Comparison of ENCODE assay signal across 9 cellular contexts in the genomic region with DNA sequence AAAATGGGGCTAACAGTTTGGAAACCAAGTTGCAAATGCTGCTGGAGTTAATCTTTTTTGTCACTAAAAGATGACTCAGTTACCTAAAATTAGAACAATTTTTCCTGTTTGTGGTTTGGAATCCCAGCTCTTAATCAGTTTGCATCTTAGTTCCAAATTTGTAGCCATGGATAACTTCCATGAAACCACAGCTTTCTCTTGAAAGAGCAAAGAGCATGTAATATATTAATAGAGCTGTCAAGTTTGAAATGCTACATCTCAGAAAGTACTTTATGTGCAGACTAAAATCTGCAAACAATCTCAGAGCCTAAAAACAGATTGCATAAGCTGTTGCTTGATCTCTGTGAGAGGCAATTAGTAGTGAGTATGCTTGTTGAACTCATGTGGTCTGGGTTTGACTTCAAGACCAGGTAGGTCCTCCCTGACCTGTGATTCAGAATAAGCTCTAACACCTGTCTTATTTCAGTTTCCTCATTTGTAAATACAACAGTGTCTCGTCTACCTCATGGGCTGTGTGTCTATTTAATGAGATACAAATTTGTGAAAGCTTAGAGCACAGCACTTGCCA. TPM values are rescaled to one million over a fixed set of nuclear protein-coding genes. Genes with fewer than 3 reads are reported as not detected.
DNase-seq lines count a peak whose midpoint lies in the region; ATAC-seq and TF ChIP-seq lines count a peak whose summit lies in the region.
"Had no signal": no experiment of that assay in that cellular context is flagged by ENCODE, and none has a peak within 500 bp of the region (broad histone marks: within the 10 kb centered on the region; RNA-seq: fewer than 3 reads in every experiment).

No MANE protein-coding gene starts in this region.

- POLR2A ChIA-PET in activated CD8-positive, alpha-beta T cell treated with anti-CD3 and anti-CD28 coated beads for 36 hours (lab: Charles Lee): interaction anchor here (1.3 to 2.0 kb wide), 2 partner anchors 13 to 23 kb away, joined by 4 to 6 read pairs; a partner anchor contains a TSS

- no peak overlapping the region for H3K27ac Mint-ChIP-seq in endodermal cell
- no peak overlapping the region for H3K27ac Mint-ChIP-seq in activated CD8-positive, alpha-beta T cell treated with anti-CD3 and anti-CD28 coated beads for 36 hours
- H3K27ac Mint-ChIP-seq: activated T-cell treated with anti-CD3 and anti-CD28 coated beads, Interleukin-2, amount 50 U/mL, for 72 hours had no signal

- H3K4me1 ChIP-seq in RWPE2 (ENCODE audit: insufficient read depth, poor library complexity, severe bottlenecking): peaks cover 23% of the 10 kb centered on the region
- H3K4me1 ChIP-seq in foreskin keratinocyte: peaks cover 17% of the 10 kb centered on the region
- peaks cover 0 to 68% (median 38%) of the 10 kb centered on the region in 4 donors for H3K4me1 ChIP-seq in sigmoid colon
- H3K4me1 ChIP-seq in endodermal cell (ENCODE audit: control insufficient read depth, insufficient read depth, low read length): no peaks in the 10 kb centered on the region

- no peaks in the 10 kb centered on the region for H3K27me3 ChIP-seq in RWPE2 (ENCODE audit: insufficient read depth, poor library complexity, severe bottlenecking)
- no peaks in the 10 kb centered on the region for H3K27me3 ChIP-seq in foreskin keratinocyte
- no peaks in the 10 kb centered on the region for H3K27me3 ChIP-seq in sigmoid colon
- H3K27me3 ChIP-seq in endodermal cell (ENCODE audit: control insufficient read depth, insufficient read depth, low read length, poor library complexity, severe bottlenecking): no peaks in the 10 kb centered on the region

- TF ChIP-seq CTCF in RWPE2 (IDR thresholded peaks at IDR 0.05; ENCODE audit: poor library complexity, severe bottlenecking) (no peak), foreskin keratinocyte (conservative IDR thresholded peaks at IDR 0.05) (no peak), sigmoid colon (IDR thresholded peaks at IDR 0.05) (no peak), endodermal cell (conservative IDR thresholded peaks at IDR 0.05) (no peak)
- TF ChIP-seq CTCF in activated CD8-positive, alpha-beta T cell treated with anti-CD3 and anti-CD28 coated beads for 36 hours (IDR thresholded peaks at IDR 0.05): no peak

- H3K4me3 Mint-ChIP-seq in endodermal cell: no peak overlapping the region
- no peak overlapping the region for H3K4me3 Mint-ChIP-seq in activated CD8-positive, alpha-beta T cell treated with anti-CD3 and anti-CD28 coated beads for 36 hours
- H3K4me3 Mint-ChIP-seq: activated T-cell treated with anti-CD3 and anti-CD28 coated beads, Interleukin-2, amount 50 U/mL, for 72 hours had no signal

- no peak for TF ChIP-seq POLR2A in sigmoid colon (IDR thresholded peaks at IDR 0.05)

- H3K36me3 ChIP-seq in RWPE2 (ENCODE audit: low read depth): peaks cover 69% of the 10 kb centered on the region
- H3K36me3 ChIP-seq in sigmoid colon: peaks cover 0 to 23% (median 1%) of the 10 kb centered on the region in 4 donors
- peaks cover 47% of the 10 kb centered on the region for H3K36me3 ChIP-seq in endodermal cell (ENCODE audit: control insufficient read depth, insufficient read depth, low read length)

- 29 to 52% methylated on average over 1 of the region's 1 CpG for WGBS in sigmoid colon, 2 donors
- 100% methylated on average over 1 of the region's 1 CpG; no CpG with 5 or more reads in 1 of the 2 experiments for WGBS in endodermal cell (ENCODE audit: insufficient coverage in 1 of 2, insufficient read length in 1 of 2), 2 experiments

- H3K36me3 Mint-ChIP-seq in endodermal cell (ENCODE audit: low read depth): peaks cover 34% of the 10 kb centered on the region
- H3K36me3 Mint-ChIP-seq in activated CD8-positive, alpha-beta T cell treated with anti-CD3 and anti-CD28 coated beads for 36 hours (ENCODE audit: low read depth): peaks cover 18% of the 10 kb centered on the region

- H3K27me3 Mint-ChIP-seq in endodermal cell (ENCODE audit: insufficient read depth): no peaks in the 10 kb centered on the region
- no peaks in the 10 kb centered on the region for H3K27me3 Mint-ChIP-seq in activated CD8-positive, alpha-beta T cell treated with anti-CD3 and anti-CD28 coated beads for 36 hours

- H3K27ac ChIP-seq in RWPE2 (ENCODE audit: poor library complexity, severe bottlenecking) (no peak overlapping the region), foreskin keratinocyte (no peak overlapping the region), sigmoid colon (peak overlapping the region; percentile 57 to 98 (median 82)), endodermal cell (ENCODE audit: low read depth, low read length) (no peak overlapping the region)

- CTCF ChIA-PET in activated CD8-positive, alpha-beta T cell treated with anti-CD3 and anti-CD28 coated beads for 36 hours (lab: Charles Lee): interaction anchor here (0.7 to 2.2 kb wide), 4 partner anchors 13 to 261 kb away, joined by 3 to 7 read pairs (median 3); a partner anchor contains a TSS

- ATAC-seq in RWPE2 (ENCODE audit: low read depth): peak; percentile 57
- ATAC-seq in foreskin keratinocyte: peak; percentile 41
- no peak for ATAC-seq in GM19452 (IDR thresholded peaks at IDR 0.05; ENCODE audit: unreplicated experiment)
- no peak for ATAC-seq in activated CD8-positive, alpha-beta T cell treated with anti-CD3 and anti-CD28 coated beads for 36 hours
- ATAC-seq: activated T-cell treated with anti-CD3 and anti-CD28 coated beads, Interleukin-2, amount 50 U/mL, for 72 hours had no signal

- intact Hi-C loops in sigmoid colon (cut with DNase I): loop anchor here (2.0 to 5.0 kb wide), 2 partner anchors 59 to 62 kb away; a partner anchor contains a TSS
- intact Hi-C loops in activated CD8-positive, alpha-beta T cell treated with anti-CD3 and anti-CD28 coated beads for 36 hours (cut with micrococcal nuclease): no loop called here

- no peaks in the 10 kb centered on the region for H3K9me3 ChIP-seq in RWPE2 (ENCODE audit: severe bottlenecking)
- H3K9me3 ChIP-seq in sigmoid colon: no peaks in the 10 kb centered on the region
- H3K9me3 ChIP-seq in endodermal cell (ENCODE audit: control insufficient read depth, low read length): no peaks in the 10 kb centered on the region

- H3K4me3 ChIP-seq in RWPE2 (ENCODE audit: severe bottlenecking): no peak overlapping the region
- peak overlapping the region in 1 of 4 donors; percentile 1 for H3K4me3 ChIP-seq in sigmoid colon
- no peak overlapping the region for H3K4me3 ChIP-seq in endodermal cell (ENCODE audit: low read length)

- peaks cover 5% of the 10 kb centered on the region for H3K4me1 Mint-ChIP-seq in endodermal cell
- H3K4me1 Mint-ChIP-seq in activated CD8-positive, alpha-beta T cell treated with anti-CD3 and anti-CD28 coated beads for 36 hours (ENCODE audit: low read depth): peaks cover 18% of the 10 kb centered on the region

- peak; percentile 91 for DNase-seq in GM04504 (ENCODE audit: low read depth)
- DNase-seq in RWPE2 (ENCODE audit: low spot score): no peak
- peak in 1 of 2 donors; percentile 26 for DNase-seq in foreskin keratinocyte
- no peak for DNase-seq in sigmoid colon
- DNase-seq in endodermal cell: no peak
- no peak for DNase-seq in hippocampal formation (lab: John Stamatoyannopoulos, UW)
- DNase-seq in activated CD8-positive, alpha-beta T cell treated with anti-CD3 and anti-CD28 coated beads for 36 hours: no peak
- DNase-seq: activated T-cell treated with anti-CD3 and anti-CD28 coated beads, Interleukin-2, amount 50 U/mL, for 72 hours had no signal

- peak in 3 of 4 donors; percentile 10 to 71 (median 63) for TF ChIP-seq EP300 in sigmoid colon (IDR thresholded peaks at IDR 0.05)

- no peak overlapping the region for H3K9ac ChIP-seq in endodermal cell (ENCODE audit: extremely low read depth, low read length, poor library complexity, severe bottlenecking)

- H3K9me3 Mint-ChIP-seq in endodermal cell: no peaks in the 10 kb centered on the region
- no peaks in the 10 kb centered on the region for H3K9me3 Mint-ChIP-seq in activated CD8-positive, alpha-beta T cell treated with anti-CD3 and anti-CD28 coated beads for 36 hours
- H3K9me3 Mint-ChIP-seq: activated T-cell treated with anti-CD3 and anti-CD28 coated beads, Interleukin-2, amount 50 U/mL, for 72 hours had no signal

RNA-seq across cellular contexts. Expression of a gene that starts 23.5 kb away (rescaled TPM):
- total RNA-seq in foreskin keratinocyte (8.6 and 9.6 TPM in 2 replicates), sigmoid colon (10 to 100 TPM; 16.1 to 33.2 (median 18.3) TPM), endodermal cell (10 to 100 TPM; 12.2 to 16.1 TPM)
- polyA plus RNA-seq in foreskin keratinocyte (5.5 TPM in 2 replicates), sigmoid colon (10 to 100 TPM in 2 of 3 donors, 1 to 10 TPM in 1; 8.8 to 12.0 (median 10.3) TPM)
- polyA plus RNA-seq in endodermal cell (2013, experiment 1 of 2): 18.9 TPM
- polyA plus RNA-seq in endodermal cell (2013, experiment 2 of 2): 16.1 TPM
- total RNA-seq in activated CD8-positive, alpha-beta T cell treated with anti-CD3 and anti-CD28 coated beads for 36 hours: 10 to 100 TPM; 12.2 to 12.6 TPM

RNA-seq across cellular contexts. Expression of a gene that starts 59.5 kb away (rescaled TPM):
- total RNA-seq in foreskin keratinocyte (38.1 and 51.8 TPM in 2 replicates), sigmoid colon (100 to 1,000 TPM in 1 of 4 donors, 10 to 100 TPM in 3; 14.3 to 291 (median 57.8) TPM), endodermal cell (10 to 100 TPM; 34.8 to 39.9 TPM)
- polyA plus RNA-seq in foreskin keratinocyte (24.9 and 36.6 TPM in 2 replicates), sigmoid colon (10 to 100 TPM in 1 of 3 donors, 1 to 10 TPM in 2; 1.2 to 14.9 (median 4.9) TPM)
- polyA plus RNA-seq in endodermal cell (2013, experiment 1 of 2): 40.6 TPM
- 37.0 TPM for polyA plus RNA-seq in endodermal cell (2013, experiment 2 of 2)
- 10 to 100 TPM; 12.6 to 13.8 TPM for total RNA-seq in activated CD8-positive, alpha-beta T cell treated with anti-CD3 and anti-CD28 coated beads for 36 hours

Comparison
In these comparisons a context has a peak if more than half of its experiments do, and no peak if none do; other contexts are left out.
1. ATAC-seq: peak in RWPE2 (single experiment) and foreskin keratinocyte (single experiment); none in GM19452 (single experiment) and activated CD8-positive, alpha-beta T cell treated with anti-CD3 and anti-CD28 coated beads for 36 hours (single experiment).
2. H3K27ac ChIP-seq: peak in sigmoid colon (4 of 4); none in RWPE2 (single experiment), foreskin keratinocyte (single experiment) and endodermal cell (single experiment).